1 cellular context compared by ENCODE assay signal in genomic region chr7:7639421-7639820, GRCh38.
TF ChIP-seq lines count a peak whose summit lies in the region.

No MANE protein-coding gene starts in this region.

TF ChIP-seq in GM12878, 131 proteins besides CTCF, POLR2A, EP300 and RAD21 (continued from another document):
- TF ChIP-seq ZBTB40 (IDR thresholded peaks at IDR 0.05; ENCODE audit: borderline replicate concordance), result peak; percentile 13; the same call in 1 of the 2 replicates
